ENCODE assay signal across 1 cellular context in the genomic region with DNA sequence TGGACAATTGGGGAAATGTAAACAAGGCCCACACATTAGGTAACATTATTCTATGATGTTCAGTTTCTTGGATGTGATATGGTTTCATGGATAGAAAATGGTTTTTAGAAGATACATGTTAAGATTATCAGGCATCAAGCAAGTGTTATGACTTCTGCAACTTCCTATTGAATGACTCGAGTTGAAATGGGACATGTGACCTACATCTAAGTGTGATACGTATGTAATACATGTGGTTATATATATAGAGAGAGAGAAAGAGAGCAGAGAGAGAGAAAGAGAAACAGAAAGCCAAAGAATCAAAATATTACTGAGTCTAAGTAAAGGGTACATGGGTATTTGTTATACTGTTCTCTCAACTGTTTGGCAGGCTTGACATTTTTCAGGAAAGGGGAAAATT.
TF ChIP-seq lines count a peak whose summit lies in the region.

No MANE protein-coding gene starts in this region.

TF ChIP-seq in HCT116, 20 proteins besides CTCF, POLR2A, EP300 and RAD21:
- no peak for TF ChIP-seq YY1 (IDR thresholded peaks at IDR 0.05; ENCODE audit: extremely low read depth, insufficient replicate concordance, low read depth, low read length)
- TF ChIP-seq, protein P1, sequence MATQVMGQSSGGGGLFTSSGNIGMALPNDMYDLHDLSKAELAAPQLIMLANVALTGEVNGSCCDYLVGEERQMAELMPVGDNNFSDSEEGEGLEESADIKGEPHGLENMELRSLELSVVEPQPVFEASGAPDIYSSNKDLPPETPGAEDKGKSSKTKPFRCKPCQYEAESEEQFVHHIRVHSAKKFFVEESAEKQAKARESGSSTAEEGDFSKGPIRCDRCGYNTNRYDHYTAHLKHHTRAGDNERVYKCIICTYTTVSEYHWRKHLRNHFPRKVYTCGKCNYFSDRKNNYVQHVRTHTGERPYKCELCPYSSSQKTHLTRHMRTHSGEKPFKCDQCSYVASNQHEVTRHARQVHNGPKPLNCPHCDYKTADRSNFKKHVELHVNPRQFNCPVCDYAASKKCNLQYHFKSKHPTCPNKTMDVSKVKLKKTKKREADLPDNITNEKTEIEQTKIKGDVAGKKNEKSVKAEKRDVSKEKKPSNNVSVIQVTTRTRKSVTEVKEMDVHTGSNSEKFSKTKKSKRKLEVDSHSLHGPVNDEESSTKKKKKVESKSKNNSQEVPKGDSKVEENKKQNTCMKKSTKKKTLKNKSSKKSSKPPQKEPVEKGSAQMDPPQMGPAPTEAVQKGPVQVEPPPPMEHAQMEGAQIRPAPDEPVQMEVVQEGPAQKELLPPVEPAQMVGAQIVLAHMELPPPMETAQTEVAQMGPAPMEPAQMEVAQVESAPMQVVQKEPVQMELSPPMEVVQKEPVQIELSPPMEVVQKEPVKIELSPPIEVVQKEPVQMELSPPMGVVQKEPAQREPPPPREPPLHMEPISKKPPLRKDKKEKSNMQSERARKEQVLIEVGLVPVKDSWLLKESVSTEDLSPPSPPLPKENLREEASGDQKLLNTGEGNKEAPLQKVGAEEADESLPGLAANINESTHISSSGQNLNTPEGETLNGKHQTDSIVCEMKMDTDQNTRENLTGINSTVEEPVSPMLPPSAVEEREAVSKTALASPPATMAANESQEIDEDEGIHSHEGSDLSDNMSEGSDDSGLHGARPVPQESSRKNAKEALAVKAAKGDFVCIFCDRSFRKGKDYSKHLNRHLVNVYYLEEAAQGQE (IDR thresholded peaks at IDR 0.05; ENCODE audit: low read depth) = no peak
- TF ChIP-seq TCF7L2 (IDR thresholded peaks at IDR 0.05; ENCODE audit: borderline replicate concordance, extremely low read depth, insufficient read depth, insufficient read length) = no peak
- TF ChIP-seq, protein P2, sequence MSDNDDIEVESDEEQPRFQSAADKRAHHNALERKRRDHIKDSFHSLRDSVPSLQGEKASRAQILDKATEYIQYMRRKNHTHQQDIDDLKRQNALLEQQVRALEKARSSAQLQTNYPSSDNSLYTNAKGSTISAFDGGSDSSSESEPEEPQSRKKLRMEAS (IDR thresholded peaks at IDR 0.05) = no peak
- no peak for TF ChIP-seq CBX3 (IDR thresholded peaks at IDR 0.05; ENCODE audit: low read depth)
- no peak for TF ChIP-seq SRF (IDR thresholded peaks at IDR 0.05; ENCODE audit: low read depth)
- no peak for TF ChIP-seq CEBPB (IDR thresholded peaks at IDR 0.05; ENCODE audit: low read depth)
- no peak for TF ChIP-seq EZH2phosphoT487 (IDR thresholded peaks at IDR 0.05; ENCODE audit: borderline replicate concordance)
- no peak for TF ChIP-seq JUND (IDR thresholded peaks at IDR 0.05)
- no peak for TF ChIP-seq SIN3A (IDR thresholded peaks at IDR 0.05; ENCODE audit: low read depth)
- TF ChIP-seq SP1 (IDR thresholded peaks at IDR 0.05; ENCODE audit: low read depth) = no peak
- TF ChIP-seq ZNF274 (IDR thresholded peaks at IDR 0.05; ENCODE audit: low read depth, low read length) = no peak
